Comparison of ENCODE assay signal across 42 cellular contexts in the genomic region with DNA sequence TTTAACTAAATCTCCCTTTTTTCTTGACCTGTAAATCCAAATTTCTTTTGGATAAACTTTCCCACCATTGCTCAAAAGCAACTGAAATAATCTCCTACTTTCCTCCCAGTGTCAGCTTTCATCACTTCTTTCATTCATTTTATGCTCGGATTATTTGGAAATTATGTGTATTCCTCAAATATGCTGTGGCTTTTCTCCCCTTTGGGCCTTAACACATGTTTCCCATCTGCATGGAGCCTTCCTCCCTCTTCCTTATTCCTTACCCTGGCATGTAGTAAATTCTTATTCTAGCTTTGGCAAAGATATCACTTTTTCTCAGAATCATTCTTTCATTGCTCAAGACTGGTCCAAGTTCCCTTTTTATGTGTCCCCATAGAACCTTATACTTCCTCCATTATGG. TPM values are rescaled to one million over a fixed set of nuclear protein-coding genes. Genes with fewer than 3 reads are reported as not detected.
"Had no signal": no experiment of that assay in that cellular context is flagged by ENCODE, and none has a peak within 500 bp of the region (broad histone marks: within the 10 kb centered on the region; RNA-seq: fewer than 3 reads in every experiment).

No MANE protein-coding gene starts in this region.

- H3K4me3 ChIP-seq: adrenal gland, K562, PC-9, SJCRH30, SK-N-MC had no signal

- H3K9me3 ChIP-seq: adrenal gland, SJCRH30 had no signal

- ATAC-seq: activated CD8-positive, alpha-beta memory T cell treated with anti-CD3 and anti-CD28 coated beads, Interleukin-2, amount 10 ng/mL, durations not matched to agents 7 days and 5 days; activated T-cell treated with anti-CD3 and anti-CD28 coated beads, Interleukin-2, amount 50 U/mL, for 72 hours; activated T-helper 17 cell treated with anti-CD3 and anti-CD28 coated beads, Interleukin-2, amount 50 U/mL, for 72 hours; K562 had no signal

- H2AFZ ChIP-seq: PC-9 had no signal

- H3K4me1 ChIP-seq: adrenal gland, SJCRH30 had no signal

- H3K27ac ChIP-seq: adrenal gland, PC-9, RWPE1, SJCRH30, SK-N-MC, WERI-Rb-1 had no signal

- H3K4me2 ChIP-seq: PC-9 had no signal

- H3K36me3 ChIP-seq: adrenal gland, SJCRH30, WERI-Rb-1 had no signal

- H3K27me3 ChIP-seq: adrenal gland, SJCRH30 had no signal

- DNase-seq: activated CD4-positive, alpha-beta memory T cell treated with anti-CD3 and anti-CD28 coated beads, Interleukin-2, amount 10 ng/mL, durations not matched to agents 7 days and 5 days; activated CD4-positive, alpha-beta T cell treated with anti-CD3 and anti-CD28 coated beads for 1 hour; activated CD4-positive, alpha-beta T cell treated with anti-CD3 and anti-CD28 coated beads for 48 hours; activated CD4-positive, CD25-positive, alpha-beta regulatory T cell; activated CD8-positive, alpha-beta memory T cell treated with anti-CD3 and anti-CD28 coated beads for 24 hours; activated CD8-positive, alpha-beta memory T cell treated with anti-CD3 and anti-CD28 coated beads, Interleukin-2, amount 10 ng/mL, durations not matched to agents 7 days and 5 days; activated CD8-positive, alpha-beta memory T cell treated with anti-CD3 and anti-CD28 coated beads, Interleukin-2, amount 50 U/mL, for 48 hours; activated effector memory CD4-positive, alpha-beta T cell treated with anti-CD3 and anti-CD28 coated beads, Interleukin-2, amount 50 U/mL, for 16 hours; activated naive CD4-positive, alpha-beta T cell; activated naive CD4-positive, alpha-beta T cell treated with anti-CD3 and anti-CD28 coated beads, Interleukin-2, amount 50 U/mL, for 16 hours; activated naive CD8-positive, alpha-beta T cell treated with anti-CD3 and anti-CD28 coated beads, Interleukin-2, amount 10 ng/mL, durations not matched to agents 7 days and 5 days; activated T-cell treated with anti-CD3 and anti-CD28 coated beads, Interleukin-2, amount 50 U/mL, for 72 hours; adrenal gland; anterior cingulate cortex; central memory CD4-positive, alpha-beta T cell; Karpas-422; NCI-H1092 treated with DMSO at 0.1 percent for 48 hours; NCI-H1417; NCI-H146; NCI-H187; NCI-H2029 treated with DMSO at 0.1 percent for 48 hours; NCI-H2107; NCI-H2171; NCI-H510A; NCI-H526; NCI-H748 treated with DMSO at 0.1 percent for 48 hours; NK-92 treated with Interleukin-12 subunit alpha and Interleukin-12 subunit beta, amount 100 ng/mL, for 24 hours; PC-9; SHP77; SJCRH30; SW 1271; T-helper 1 cell; T-helper 2 cell; T1000; WERI-Rb-1 had no signal

RNA-seq across cellular contexts. Expression of gene TUSC7, which starts 41.8 kb away (rescaled TPM):
- total RNA-seq: activated CD4-positive, alpha-beta memory T cell treated with anti-CD3 and anti-CD28 coated beads, Interleukin-2, amount 10 ng/mL, durations not matched to agents 7 days and 5 days; activated CD8-positive, alpha-beta memory T cell treated with anti-CD3 and anti-CD28 coated beads, Interleukin-2, amount 10 ng/mL, durations not matched to agents 7 days and 5 days; activated naive CD8-positive, alpha-beta T cell treated with anti-CD3 and anti-CD28 coated beads, Interleukin-2, amount 10 ng/mL, durations not matched to agents 7 days and 5 days; activated T-cell treated with anti-CD3 and anti-CD28 coated beads, Interleukin-2, amount 50 U/mL, for 72 hours; activated T-helper 17 cell treated with anti-CD3 and anti-CD28 coated beads, Interleukin-2, amount 50 U/mL, for 72 hours; adrenal gland; bronchial epithelial cell; cerebellum; K562; MCF 10A; PC-9; SJCRH30 had no signal
